In the genomic region with DNA sequence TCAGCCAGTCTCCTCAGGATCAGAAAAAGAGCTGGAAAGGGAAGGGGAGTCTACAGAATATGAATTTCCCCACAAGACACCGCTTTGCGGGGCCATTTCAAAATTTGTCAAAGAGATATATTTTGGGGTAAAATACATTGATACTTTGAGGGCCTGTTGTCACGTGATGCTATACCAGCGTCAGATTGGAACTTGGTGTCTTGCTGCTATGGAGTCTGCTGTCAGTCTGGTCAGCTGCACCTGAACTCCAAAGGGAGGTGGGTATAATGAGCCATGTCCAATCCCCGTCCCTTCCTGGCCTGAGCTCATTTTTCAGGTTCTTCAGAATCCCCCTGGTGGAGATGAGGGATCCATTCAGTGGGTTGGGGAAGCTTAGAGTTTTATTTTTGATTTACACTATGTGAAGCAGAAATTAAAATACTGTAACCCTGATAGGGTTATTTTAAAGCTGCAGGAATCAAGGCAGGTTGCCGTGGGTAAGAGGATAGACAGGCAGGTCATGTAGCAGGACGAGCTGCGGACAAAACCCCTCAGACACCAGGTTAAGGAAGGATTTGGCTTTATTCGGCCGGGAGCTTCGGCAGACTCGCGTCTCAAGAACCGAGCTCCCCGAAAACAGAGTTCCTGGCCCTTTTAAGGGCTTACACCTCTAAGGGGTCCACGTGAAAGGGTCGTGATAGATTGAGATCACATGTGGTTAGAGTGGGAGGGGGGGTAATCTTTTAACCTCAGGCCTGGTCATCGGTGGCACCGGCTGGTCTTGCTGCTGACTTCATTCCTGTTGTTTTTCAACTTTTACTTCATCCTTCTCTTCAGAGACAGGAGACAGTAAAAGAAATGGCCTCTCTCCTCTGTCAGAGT, we compare ENCODE assay signal across 11 cellular contexts. TPM values are rescaled to one million over a fixed set of nuclear protein-coding genes. Genes with fewer than 3 reads are reported as not detected.
A peak's percentile ranks its signal among the peaks of the same experiment; 100 is the strongest.
DNase-seq lines count a peak whose midpoint lies in the region; FAIRE-seq and TF ChIP-seq lines count a peak whose summit lies in the region.
"Had no signal": no experiment of that assay in that cellular context is flagged by ENCODE, and none has a peak within 500 bp of the region (broad histone marks: within the 10 kb centered on the region; RNA-seq: fewer than 3 reads in every experiment).

No MANE protein-coding gene starts in this region.

- FAIRE-seq in endothelial cell of umbilical vein (lab: Jason Lieb, UNC) = no peak

- BruUV-seq in endothelial cell of umbilical vein (replicated peaks; lab: Mats Ljungman, UMichigan) = no TSS peak

- peaks cover 10% of the 10 kb centered on the region for H3K27me3 Mint-ChIP-seq in T-helper 1 cell treated with Interleukin-12 subunit alpha and Interleukin-12 subunit beta and Interleukin-4 antibody, amounts not matched to agents 30 μg/mL and 1 μg/mL, for 36 hours (ENCODE audit: low read depth)
- no peaks in the 10 kb centered on the region for H3K27me3 Mint-ChIP-seq in osteocyte (ENCODE audit: unreplicated experiment)

- TF ChIP-seq POLR2A in endothelial cell of umbilical vein (IDR thresholded peaks at IDR 0.05; ENCODE audit: low read depth, low read length) = no peak

- H3K36me3 ChIP-seq in SK-N-MC (ENCODE audit: insufficient read depth, low read length) (peaks cover 11% of the 10 kb centered on the region), endothelial cell of umbilical vein (ENCODE audit: control insufficient read depth in 2 of 2, extremely low read depth in 1 of 2, insufficient read depth in 2 of 2, low read length in 2 of 2) (peaks cover under 1 to 5% of the 10 kb centered on the region in 2 experiments)

- H3K9me3 ChIP-seq in SK-N-MC (ENCODE audit: low read depth, low read length) (no peaks in the 10 kb centered on the region), endothelial cell of umbilical vein (replicated peaks; ENCODE audit: control insufficient read depth, insufficient read depth, low read length) (no peaks in the 10 kb centered on the region)

- H3K4me2 ChIP-seq in endothelial cell of umbilical vein (ENCODE audit: insufficient read depth, low read length) = no peak overlapping the region

- dilution Hi-C loops in endothelial cell of umbilical vein (cut with MboI; ENCODE audit: extremely low pct_ligation_motif_present, low sequenced_read_pairs) = no loop called here

- peaks cover 6% of the 10 kb centered on the region for H3K36me3 Mint-ChIP-seq in T-helper 1 cell treated with Interleukin-12 subunit alpha and Interleukin-12 subunit beta and Interleukin-4 antibody, amounts not matched to agents 30 μg/mL and 1 μg/mL, for 36 hours (ENCODE audit: low read depth)
- peaks cover 12% of the 10 kb centered on the region for H3K36me3 Mint-ChIP-seq in osteocyte (ENCODE audit: unreplicated experiment)

- H4K20me1 ChIP-seq in endothelial cell of umbilical vein (replicated peaks; ENCODE audit: control insufficient read depth, extremely low read depth, insufficient read depth, low read length) = no peaks in the 10 kb centered on the region

- POLR2A ChIA-PET in endothelial cell of umbilical vein (lab: Charles Lee) = no interaction called here

- H3K9me1 ChIP-seq in endothelial cell of umbilical vein (replicated peaks; ENCODE audit: control insufficient read depth, extremely low read depth, insufficient read depth, low read length) = no peaks in the 10 kb centered on the region

- no peak for DNase-seq in T-helper 1 cell
- DNase-seq in SK-N-MC (ENCODE audit: low read depth, low spot score) = no peak
- no peak for DNase-seq in endothelial cell of umbilical vein (ENCODE audit: low read depth, low spot score)
- DNase-seq in osteocyte (ENCODE audit: extremely low spot score, unreplicated experiment) = peak; percentile 65
- DNase-seq in NCI-H1092 treated with DMSO at 0.1 percent for 48 hours (lab: John Stamatoyannopoulos, UW) = no peak
- no peak for DNase-seq in iPS-NIHi11 (ENCODE audit: low spot score)
- no peak for DNase-seq in CD1c-positive myeloid dendritic cell (ENCODE audit: extremely low spot score)
- DNase-seq: central memory CD4-positive, alpha-beta T cell; HCEC 1CT; NCI-H446 had no signal

- CTCF ChIA-PET in endothelial cell of umbilical vein (lab: Charles Lee) = interaction anchor here (0.8 to 6.6 kb wide), 13 partner anchors 19 to 307 kb away, joined by 3 to 137 read pairs (median 4); no protein-coding TSS in a partner anchor

- H3K27ac Mint-ChIP-seq in T-helper 1 cell treated with Interleukin-12 subunit alpha and Interleukin-12 subunit beta and Interleukin-4 antibody, amounts not matched to agents 30 μg/mL and 1 μg/mL, for 36 hours = no peak overlapping the region
- peak overlapping the region; percentile 47 for H3K27ac Mint-ChIP-seq in osteocyte (ENCODE audit: unreplicated experiment)

- no peak overlapping the region for H3K9ac ChIP-seq in SK-N-MC (ENCODE audit: insufficient read length)
- no peak overlapping the region for H3K9ac ChIP-seq in endothelial cell of umbilical vein (replicated peaks; ENCODE audit: extremely low read depth, insufficient read depth, low read length)

- no peaks in the 10 kb centered on the region for H3K9me3 Mint-ChIP-seq in T-helper 1 cell treated with Interleukin-12 subunit alpha and Interleukin-12 subunit beta and Interleukin-4 antibody, amounts not matched to agents 30 μg/mL and 1 μg/mL, for 36 hours
- H3K9me3 Mint-ChIP-seq in osteocyte (ENCODE audit: unreplicated experiment) = no peaks in the 10 kb centered on the region

- H3K4me1 ChIP-seq in endothelial cell of umbilical vein (ENCODE audit: control insufficient read depth, extremely low read depth, insufficient read depth, low read length) = peaks cover 40% of the 10 kb centered on the region

- H3K27ac ChIP-seq in SK-N-MC (0 out of 2 replicates have a peak overlapping the region, but pooled peaks have one; percentile 46), endothelial cell of umbilical vein (ENCODE audit: insufficient read depth, low read depth, low read length) (no peak overlapping the region)

- TF ChIP-seq CTCF in endothelial cell of umbilical vein (IDR thresholded peaks at IDR 0.05; ENCODE audit: extremely low read depth in 1 of 2, insufficient read depth in 1 of 2, low read depth in 1 of 2, low read length in 2 of 2) = peak; percentile 11 to 27
- peak; percentile 40 for TF ChIP-seq CTCF in osteocyte (IDR thresholded peaks at IDR 0.05)

- no peak overlapping the region for H2AFZ ChIP-seq in endothelial cell of umbilical vein (ENCODE audit: low read depth, low read length)

- intact Hi-C loops in endothelial cell of umbilical vein (cut with micrococcal nuclease) = loop anchor here (5.0 kb wide), 3 partner anchors 153 to 532 kb away; no protein-coding TSS in a partner anchor

- H3K79me2 ChIP-seq in endothelial cell of umbilical vein (ENCODE audit: control insufficient read depth, insufficient read depth, low read length) = peaks cover 18% of the 10 kb centered on the region

- H3K4me1 Mint-ChIP-seq in T-helper 1 cell treated with Interleukin-12 subunit alpha and Interleukin-12 subunit beta and Interleukin-4 antibody, amounts not matched to agents 30 μg/mL and 1 μg/mL, for 36 hours (ENCODE audit: low read depth) = peaks cover 16% of the 10 kb centered on the region
- peaks cover 55% of the 10 kb centered on the region for H3K4me1 Mint-ChIP-seq in osteocyte (ENCODE audit: unreplicated experiment)

- H3K4me3 ChIP-seq in SK-N-MC (no peak overlapping the region), endothelial cell of umbilical vein (replicated peaks in 1 of 3; ENCODE audit: insufficient read depth in 1 of 3, low read depth in 1 of 3, low read length in 3 of 3) (no peak overlapping the region)

- no peaks in the 10 kb centered on the region for H3K27me3 ChIP-seq in endothelial cell of umbilical vein (ENCODE audit: control insufficient read depth in 2 of 2, insufficient read depth in 2 of 2, low read length in 2 of 2)

- peak overlapping the region; percentile 3 for H3K4me3 Mint-ChIP-seq in T-helper 1 cell treated with Interleukin-12 subunit alpha and Interleukin-12 subunit beta and Interleukin-4 antibody, amounts not matched to agents 30 μg/mL and 1 μg/mL, for 36 hours
- H3K4me3 Mint-ChIP-seq in osteocyte (ENCODE audit: unreplicated experiment) = peak overlapping the region; percentile 45

TF ChIP-seq in endothelial cell of umbilical vein, 7 proteins besides CTCF, POLR2A, EP300 and RAD21:
- TF ChIP-seq GATA2 (IDR thresholded peaks at IDR 0.05; ENCODE audit: insufficient read depth, insufficient read length, low read depth, low read length) (no peak), FOS (IDR thresholded peaks at IDR 0.05; ENCODE audit: borderline replicate concordance, insufficient read depth, low read length) (no peak), JUN (IDR thresholded peaks at IDR 0.05; ENCODE audit: borderline replicate concordance, insufficient read depth, insufficient read length, low read depth) (no peak), EZH2 (IDR thresholded peaks at IDR 0.05; ENCODE audit: borderline replicate concordance, low read depth, low read length, severe bottlenecking) (no peak), MYC (IDR thresholded peaks at IDR 0.05; ENCODE audit: low read depth, low read length) (no peak), POLR2AphosphoS5 (IDR thresholded peaks at IDR 0.05; ENCODE audit: insufficient read depth, low read depth, low read length) (no peak)
- TF ChIP-seq, protein P1, sequence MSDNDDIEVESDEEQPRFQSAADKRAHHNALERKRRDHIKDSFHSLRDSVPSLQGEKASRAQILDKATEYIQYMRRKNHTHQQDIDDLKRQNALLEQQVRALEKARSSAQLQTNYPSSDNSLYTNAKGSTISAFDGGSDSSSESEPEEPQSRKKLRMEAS (IDR thresholded peaks at IDR 0.05; ENCODE audit: insufficient read depth, insufficient read length) = no peak

RNA-seq across cellular contexts. Expression of a gene that starts 2.2 kb away (rescaled TPM):
- 47.5 and 48.9 TPM in 2 replicates for total RNA-seq in endothelial cell of umbilical vein
- polyA plus RNA-seq in endothelial cell of umbilical vein = 29.6 and 30.7 TPM in 2 replicates
- polyA plus RNA-seq in endothelial cell of umbilical vein (2011; cell fraction: cytosol; rRNA removed) = 23.4 and 24.8 TPM in 2 replicates
- polyA plus RNA-seq in endothelial cell of umbilical vein (2011; cell fraction: nucleus; rRNA removed) = 111 and 122 TPM in 2 replicates
- polyA plus RNA-seq in endothelial cell of umbilical vein (2012) = 34.1 and 48.5 TPM in 2 replicates
- polyA minus RNA-seq in endothelial cell of umbilical vein = 22.6 and 24.2 TPM in 2 replicates
- polyA minus RNA-seq in endothelial cell of umbilical vein (2011; cell fraction: cytosol; rRNA and poly(A)+ RNA removed) = 1.6 TPM
- polyA minus RNA-seq in endothelial cell of umbilical vein (2011; cell fraction: nucleus; rRNA and poly(A)+ RNA removed) = 33.7 and 49.5 TPM in 2 replicates
- 62.7 and 63.7 TPM in 2 replicates for total RNA-seq in osteocyte
